ENCODE assay signal across 29 cellular contexts in the genomic region with DNA sequence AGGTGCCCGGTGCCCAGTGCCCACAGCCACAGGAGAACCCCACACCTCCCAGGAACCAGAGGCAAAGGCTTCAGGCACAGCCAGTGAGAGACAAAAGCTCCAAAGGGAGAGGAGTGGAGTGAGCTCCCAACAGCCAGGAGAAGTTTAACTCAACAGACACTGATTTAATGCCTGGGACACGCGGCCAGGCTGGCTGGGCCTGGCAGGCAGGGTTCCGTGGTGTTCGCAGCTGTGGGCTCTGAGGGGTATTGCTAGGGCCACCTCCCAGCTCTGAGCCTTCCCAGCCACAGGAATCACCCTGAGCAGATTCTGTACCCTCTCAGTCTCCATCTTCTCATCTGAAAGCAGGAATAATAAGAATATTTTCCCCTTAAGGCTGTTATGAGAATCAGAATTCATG.
"Had no signal": no experiment of that assay in that cellular context is flagged by ENCODE, and none has a peak within 500 bp of the region (broad histone marks: within the 10 kb centered on the region; RNA-seq: fewer than 3 reads in every experiment).

No MANE protein-coding gene starts in this region.

- H3K27ac ChIP-seq: ascending aorta, body of pancreas, RWPE1, SJCRH30, VCaP had no signal

- ATAC-seq: activated CD4-positive, alpha-beta T cell treated with anti-CD3 and anti-CD28 coated beads for 36 hours; activated T-cell treated with anti-CD3 and anti-CD28 coated beads, Interleukin-2, amount 50 U/mL, for 72 hours; body of pancreas; Panc1 had no signal

- H3K9me3 ChIP-seq: ascending aorta, body of pancreas, MG63, SJCRH30, SK-N-SH had no signal

- H3K4me3 ChIP-seq: ascending aorta, body of pancreas, MG63, SJCRH30 had no signal

- H3K27me3 ChIP-seq: ascending aorta, body of pancreas, MG63 had no signal

- DNase-seq: activated CD4-positive, alpha-beta memory T cell treated with anti-CD3 and anti-CD28 coated beads, Interleukin-2, amount 10 ng/mL, durations not matched to agents 7 days and 5 days; activated CD4-positive, alpha-beta T cell treated with anti-CD3 and anti-CD28 coated beads for 36 hours; activated CD4-positive, alpha-beta T cell treated with anti-CD3 and anti-CD28 coated beads, Interleukin-2, amount 50 U/mL, for 1 hour; activated CD8-positive, alpha-beta memory T cell treated with anti-CD3 and anti-CD28 coated beads, Interleukin-2, amount 50 U/mL, for 4 hours; activated gamma-delta T cell treated with Interleukin-2 at 50 U/mL for 16 hours; activated naive CD4-positive, alpha-beta T cell treated with anti-CD3 and anti-CD28 coated beads, Interleukin-2, amount 50 U/mL, for 16 hours; activated naive CD8-positive, alpha-beta T cell treated with anti-CD3 and anti-CD28 coated beads, Interleukin-2, amount 10 ng/mL, durations not matched to agents 7 days and 5 days; activated T-cell treated with anti-CD3 and anti-CD28 coated beads, Interleukin-2, amount 50 U/mL, for 72 hours; MG63; MV-4-11; NCI-H1092 treated with DMSO at 0.1 percent for 48 hours; NCI-H1417 treated with DMSO at 0.1 percent for 48 hours; NCI-H1694; NCI-H2029; NCI-H2107; NCI-H2171 treated with DMSO at 0.1 percent for 48 hours; NCI-H226; NCI-H526; NCI-H82; OCI-M1; Right ventricle myocardium superior; SJCRH30; SK-N-SH; T-helper 1 cell had no signal

- H3K4me1 ChIP-seq: ascending aorta, SJCRH30 had no signal

- H3K36me3 ChIP-seq: ascending aorta, MG63, SJCRH30 had no signal
